In genomic region chr5:3024126-3024525, GRCh38 we compare ENCODE assay signal across 22 cellular contexts.
DNase-seq lines count a peak whose midpoint lies in the region; TF ChIP-seq lines count a peak whose summit lies in the region.
"Had no signal": no experiment of that assay in that cellular context is flagged by ENCODE, and none has a peak within 500 bp of the region (broad histone marks: within the 10 kb centered on the region; RNA-seq: fewer than 3 reads in every experiment).

No MANE protein-coding gene starts in this region.

- H4K20me1 ChIP-seq in neural progenitor cell (ENCODE audit: low read depth) = no peaks in the 10 kb centered on the region
- H4K20me1 ChIP-seq: BLaER1 treated with 17β-estradiol and CSF1 and Interleukin-3, amounts not matched to agents 10 nM and 100 nM had no signal

- no peak for TF ChIP-seq CTCF in neural progenitor cell (IDR thresholded peaks at IDR 0.05)
- TF ChIP-seq CTCF in type B pancreatic cell (conservative IDR thresholded peaks at IDR 0.05) = no peak
- no peak for TF ChIP-seq CTCF in brain microvascular endothelial cell (IDR thresholded peaks at IDR 0.05; ENCODE audit: low read depth, low read length, missing control alignments)

- no peaks in the 10 kb centered on the region for H3K36me3 ChIP-seq in neural progenitor cell
- H3K36me3 ChIP-seq in brain microvascular endothelial cell (replicated peaks) = no peaks in the 10 kb centered on the region
- H3K36me3 ChIP-seq: BE2C; BLaER1 treated with 17β-estradiol and CSF1 and Interleukin-3, amounts not matched to agents 10 nM and 100 nM had no signal

- H3F3A ChIP-seq in neural progenitor cell (ENCODE audit: low read depth) = no peaks in the 10 kb centered on the region

- H3K9me3 ChIP-seq in neural progenitor cell (ENCODE audit: low read depth) = no peaks in the 10 kb centered on the region
- H3K9me3 ChIP-seq: A549; BLaER1 treated with 17β-estradiol and CSF1 and Interleukin-3, amounts not matched to agents 10 nM and 100 nM had no signal

- no peaks in the 10 kb centered on the region for H3K27me3 ChIP-seq in neural progenitor cell
- H3K27me3 ChIP-seq in brain microvascular endothelial cell (replicated peaks) = no peaks in the 10 kb centered on the region
- H3K27me3 ChIP-seq: BE2C; BLaER1 treated with 17β-estradiol and CSF1 and Interleukin-3, amounts not matched to agents 10 nM and 100 nM had no signal

- H3K4me2 ChIP-seq in neural progenitor cell = no peak overlapping the region
- H3K4me2 ChIP-seq: A549; BLaER1 treated with 17β-estradiol and CSF1 and Interleukin-3, amounts not matched to agents 10 nM and 100 nM; GM23338 had no signal

- H3K4me3 ChIP-seq in neural progenitor cell (no peak overlapping the region), brain microvascular endothelial cell (ENCODE audit: low read depth, low read length) (no peak overlapping the region)
- H3K4me3 ChIP-seq: A549; BLaER1 treated with 17β-estradiol and CSF1 and Interleukin-3, amounts not matched to agents 10 nM and 100 nM; GM23338 had no signal

- in situ Hi-C loops in brain microvascular endothelial cell (cut with HindIII; ENCODE audit: low pct_ligation_motif_present, low sequenced_read_pairs) = no loop called here

- H2AFZ ChIP-seq in neural progenitor cell (replicated peaks) = no peak overlapping the region
- H2AFZ ChIP-seq: GM23338 had no signal

- H3K9ac ChIP-seq in neural progenitor cell = no peak overlapping the region
- H3K9ac ChIP-seq: BLaER1 treated with 17β-estradiol and CSF1 and Interleukin-3, amounts not matched to agents 10 nM and 100 nM had no signal

- H3K79me2 ChIP-seq in neural progenitor cell (ENCODE audit: low read depth) = no peaks in the 10 kb centered on the region

- no peaks in the 10 kb centered on the region for H3K9me3 Mint-ChIP-seq in neural progenitor cell
- H3K9me3 Mint-ChIP-seq in type B pancreatic cell = peaks cover 4% of the 10 kb centered on the region
- H3K9me3 Mint-ChIP-seq: GM23338, H9 had no signal

- H3K27ac ChIP-seq in neural progenitor cell (no peak overlapping the region), brain microvascular endothelial cell (no peak overlapping the region), substantia nigra (ENCODE audit: low read depth, low read length, poor library complexity, severe bottlenecking) (no peak overlapping the region)
- H3K27ac ChIP-seq: A549; BLaER1 treated with 17β-estradiol and CSF1 and Interleukin-3, amounts not matched to agents 10 nM and 100 nM had no signal

- H3K27me3 Mint-ChIP-seq in neural progenitor cell (ENCODE audit: insufficient read depth, low read depth) (peaks cover 10% of the 10 kb centered on the region), type B pancreatic cell (peaks cover 3% of the 10 kb centered on the region)
- H3K27me3 Mint-ChIP-seq: CD4-positive, alpha-beta T cell had no signal

- H3K4me1 Mint-ChIP-seq in neural progenitor cell (peaks cover 29% of the 10 kb centered on the region), type B pancreatic cell (ENCODE audit: unreplicated experiment) (peaks cover 25% of the 10 kb centered on the region)
- H3K4me1 Mint-ChIP-seq: CD14-positive monocyte; CD8-positive, alpha-beta memory T cell had no signal

- DNase-seq in activated effector memory CD4-positive, alpha-beta T cell treated with anti-CD3 and anti-CD28 coated beads, Interleukin-2, amount 50 U/mL, for 16 hours = peak; percentile 9
- no peak for DNase-seq in activated effector memory CD4-positive, alpha-beta T cell treated with Interleukin-2 at 50 U/mL for 16 hours
- DNase-seq in ecto neural progenitor cell (ENCODE audit: low spot score) = peak; percentile 19
- no peak for DNase-seq in neural progenitor cell (ENCODE audit: low spot score)
- DNase-seq in type B pancreatic cell (ENCODE audit: extremely low spot score, unreplicated experiment) = peak; percentile 45
- DNase-seq in NCI-H82 (lab: John Stamatoyannopoulos, UW) = no peak
- no peak for DNase-seq in brain microvascular endothelial cell
- no peak for DNase-seq in substantia nigra (lab: John Stamatoyannopoulos, UW)
- DNase-seq: 8988T; ACHN; AML-193; BE2C; CD4-positive, alpha-beta T cell; CD8-positive, alpha-beta memory T cell; DMS 273 treated with DMSO at 0.1 percent for 48 hours; DMS79 treated with DMSO at 0.1 percent for 48 hours; GF-D8; H9 had no signal

- H3K27ac Mint-ChIP-seq in neural progenitor cell (peak overlapping the region; percentile 22), type B pancreatic cell (peak overlapping the region; percentile 48)
- H3K27ac Mint-ChIP-seq: CD14-positive monocyte; CD4-positive, alpha-beta T cell; CD8-positive, alpha-beta memory T cell; GM23338; H9 had no signal

- H3K4me3 Mint-ChIP-seq in neural progenitor cell (no peak overlapping the region), type B pancreatic cell (no peak overlapping the region)
- H3K4me3 Mint-ChIP-seq: CD14-positive monocyte; CD4-positive, alpha-beta T cell; CD8-positive, alpha-beta memory T cell; GM23338; H9 had no signal

- H3K36me3 Mint-ChIP-seq in neural progenitor cell (no peaks in the 10 kb centered on the region), type B pancreatic cell (no peaks in the 10 kb centered on the region)
- H3K36me3 Mint-ChIP-seq: CD14-positive monocyte; CD8-positive, alpha-beta memory T cell had no signal

- H3K4me1 ChIP-seq in neural progenitor cell = no peaks in the 10 kb centered on the region
- H3K4me1 ChIP-seq: A549; BE2C; BLaER1 treated with 17β-estradiol and CSF1 and Interleukin-3, amounts not matched to agents 10 nM and 100 nM had no signal

Comparison
In these comparisons a context has a peak if more than half of its experiments do, and no peak if none do; other contexts are left out.
1. DNase-seq: peak in activated effector memory CD4-positive, alpha-beta T cell treated with anti-CD3 and anti-CD28 coated beads, Interleukin-2, amount 50 U/mL, for 16 hours (single experiment), ecto neural progenitor cell (single experiment) and type B pancreatic cell (single experiment); none in activated effector memory CD4-positive, alpha-beta T cell treated with Interleukin-2 at 50 U/mL for 16 hours (single experiment), neural progenitor cell (single experiment), NCI-H82 (single experiment), brain microvascular endothelial cell (single experiment) and substantia nigra (0 of 49).